ENCODE assay signal across 1 cellular context in genomic region chr16:82971126-82971525, GRCh38.
TF ChIP-seq lines count a peak whose summit lies in the region.

No MANE protein-coding gene starts in this region.

TF ChIP-seq in SK-N-SH treated with all-trans-retinoic acid at 6 μM for 48 hours, 23 proteins besides CTCF, POLR2A, EP300 and RAD21 (continued from another document):
- no peak for TF ChIP-seq POU6F1 (CRISPR knock-in tag; IDR thresholded peaks at IDR 0.05; ENCODE audit: borderline replicate concordance, low read depth)
- TF ChIP-seq PPARA (CRISPR knock-in tag; IDR thresholded peaks at IDR 0.05; ENCODE audit: borderline replicate concordance) = no peak
